In genomic region chr13:31946091-31946770, GRCh38 we compare ENCODE assay signal across 9 cellular contexts.
DNase-seq lines count a peak whose midpoint lies in the region; TF ChIP-seq lines count a peak whose summit lies in the region.
"Had no signal": no experiment of that assay in that cellular context is flagged by ENCODE, and none has a peak within 500 bp of the region (broad histone marks: within the 10 kb centered on the region; RNA-seq: fewer than 3 reads in every experiment).

No MANE protein-coding gene starts in this region.

- no peak overlapping the region for H3K9ac ChIP-seq in endocrine pancreas (ENCODE audit: control insufficient read depth, insufficient read depth, low read length)

- TF ChIP-seq CTCF in AG10803 (conservative IDR thresholded peaks at IDR 0.05; ENCODE audit: low read length): no peak
- no peak for TF ChIP-seq CTCF in osteoblast (IDR thresholded peaks at IDR 0.05; ENCODE audit: extremely low read depth, low read depth, low read length)

- peak overlapping the region; percentile 84 for H3K27ac ChIP-seq in osteoblast (ENCODE audit: low read depth, low read length)

- H3K4me1 ChIP-seq in endocrine pancreas (ENCODE audit: control insufficient read depth, insufficient read depth, low read length): peaks cover 13% of the 10 kb centered on the region
- H3K4me1 ChIP-seq in osteoblast (ENCODE audit: insufficient read depth, low read length): peaks cover 40% of the 10 kb centered on the region

- no peak overlapping the region for H2AFZ ChIP-seq in osteoblast (ENCODE audit: low read length)

- H3K9me3 ChIP-seq in MG63: no peaks in the 10 kb centered on the region
- H3K9me3 ChIP-seq in endocrine pancreas (ENCODE audit: control insufficient read depth, low read length): no peaks in the 10 kb centered on the region
- H3K9me3 ChIP-seq in osteoblast (ENCODE audit: low read depth, low read length): no peaks in the 10 kb centered on the region

- H3K79me2 ChIP-seq in osteoblast (ENCODE audit: insufficient read depth, low read length): no peaks in the 10 kb centered on the region

- DNase-seq in AG10803 (ENCODE audit: low read depth) (peak; percentile 95), MG63 (no peak), osteoblast (ENCODE audit: insufficient read length, low spot score, missing footprints) (no peak), NCI-H345 treated with DMSO at 0.1 percent for 48 hours (lab: John Stamatoyannopoulos, UW; ENCODE audit: unreplicated experiment) (no peak), DMS153 treated with DMSO at 0.1 percent for 48 hours (lab: John Stamatoyannopoulos, UW; ENCODE audit: unreplicated experiment) (no peak), cerebellar cortex (ENCODE audit: low spot score) (no peak), GOT3 (lab: John Stamatoyannopoulos, UW) (no peak)
- DNase-seq: activated naive CD8-positive, alpha-beta T cell treated with anti-CD3 and anti-CD28 coated beads for 36 hours had no signal

- H3K27me3 ChIP-seq in MG63: no peaks in the 10 kb centered on the region
- no peaks in the 10 kb centered on the region for H3K27me3 ChIP-seq in endocrine pancreas (ENCODE audit: control insufficient read depth, insufficient read depth, low read length)
- no peaks in the 10 kb centered on the region for H3K27me3 ChIP-seq in osteoblast (ENCODE audit: insufficient read depth, low read length)

- H3K4me3 ChIP-seq in AG10803 (ENCODE audit: low read length): peak overlapping the region; percentile 38
- peak overlapping the region; percentile 4 for H3K4me3 ChIP-seq in MG63
- H3K4me3 ChIP-seq in endocrine pancreas (ENCODE audit: control insufficient read depth, insufficient read depth, low read length): peak overlapping the region; percentile 89
- H3K4me3 ChIP-seq in osteoblast (ENCODE audit: insufficient read depth, low read length): no peak overlapping the region

- H3K4me2 ChIP-seq in osteoblast (ENCODE audit: insufficient read depth, low read length): peak overlapping the region; percentile 58

- H4K20me1 ChIP-seq in osteoblast (ENCODE audit: insufficient read depth, low read length): no peaks in the 10 kb centered on the region

- H3K36me3 ChIP-seq in MG63 (no peaks in the 10 kb centered on the region), endocrine pancreas (ENCODE audit: control insufficient read depth, insufficient read depth, low read length) (no peaks in the 10 kb centered on the region), osteoblast (ENCODE audit: insufficient read depth, low read length) (no peaks in the 10 kb centered on the region)
